In genomic region chr2:149990965-149991364, GRCh38 we compare ENCODE assay signal across 23 cellular contexts.
"Had no signal": no experiment of that assay in that cellular context is flagged by ENCODE, and none has a peak within 500 bp of the region (broad histone marks: within the 10 kb centered on the region; RNA-seq: fewer than 3 reads in every experiment).

No MANE protein-coding gene starts in this region.

- H3K27ac ChIP-seq: HL-60, RWPE1 had no signal

- H3K27me3 ChIP-seq: MG63 had no signal

- H3K36me3 ChIP-seq: MG63 had no signal

- ATAC-seq: SK-N-SH treated with all-trans-retinoic acid at 6 μM for 48 hours had no signal

- FAIRE-seq: HTR-8/SVneo, RCC 7860 had no signal

- H3K4me3 ChIP-seq: MG63 had no signal

- DNase-seq: Karpas-422, KG1, MG63, NCI-H1092, NCI-H1105 treated with DMSO at 0.1 percent for 48 hours, NCI-H1417 treated with DMSO at 0.1 percent for 48 hours, NCI-H146, NCI-H1694 treated with DMSO at 0.1 percent for 48 hours, NCI-H1930, NCI-H2081, NCI-H2107, NCI-H2227 treated with DMSO at 0.1 percent for 48 hours, NCI-H446, NCI-H510A, NCI-H524 treated with DMSO at 0.1 percent for 48 hours, NCI-H69, NCI-H774, SHP77 had no signal
